ENCODE assay signal across 8 cellular contexts in the genomic region with DNA sequence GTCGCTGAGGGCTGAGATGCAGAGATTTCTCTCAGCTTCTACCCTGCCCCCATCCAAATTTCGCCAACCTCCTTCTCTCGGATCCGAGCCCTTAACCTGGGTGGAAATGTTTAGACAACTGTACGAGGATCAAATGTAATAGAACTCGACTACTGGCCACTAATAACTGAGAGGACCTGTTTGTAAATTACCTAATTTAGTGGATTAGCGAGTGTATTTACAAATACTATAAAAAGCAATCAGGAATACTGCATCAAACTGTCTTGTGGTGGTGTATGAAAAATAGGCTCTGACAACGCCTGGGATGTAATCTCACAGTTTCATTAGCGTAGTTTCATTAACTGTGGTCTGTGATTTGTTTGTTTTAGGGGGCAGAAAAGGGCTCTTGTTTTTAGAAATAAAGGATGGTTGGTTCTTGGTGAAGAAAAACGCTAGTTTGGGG. TPM values are rescaled to one million over a fixed set of nuclear protein-coding genes. Genes with fewer than 3 reads are reported as not detected.
DNase-seq lines count a peak whose midpoint lies in the region; ATAC-seq and TF ChIP-seq lines count a peak whose summit lies in the region.

No MANE protein-coding gene starts in this region.

- no peak for TF ChIP-seq CTCF in BJ (IDR thresholded peaks at IDR 0.05; ENCODE audit: insufficient read depth, low read depth, low read length)

- H3K27me3 Mint-ChIP-seq in naive thymus-derived CD8-positive, alpha-beta T cell: peaks cover 4 to 9% (median 7%) of the 10 kb centered on the region in 5 donors

- H3K4me3 ChIP-seq in BJ (ENCODE audit: low read depth, low read length): peak overlapping the region; percentile 92
- H3K4me3 ChIP-seq in Jurkat, Clone E6-1 (ENCODE audit: low read length): peak overlapping the region; percentile 76

- CTCF ChIA-PET in BJ (lab: Yijun Ruan, JAX): interaction anchor here (1.0 to 2.9 kb wide), 4 partner anchors 10 to 168 kb away, joined by 3 to 13 read pairs (median 8); no protein-coding TSS in a partner anchor

- POLR2A ChIA-PET in BJ (lab: Charles Lee): interaction anchor here (0.6 kb wide), 1 partner anchor 46 kb away, joined by 4 read pairs; no protein-coding TSS in a partner anchor
- POLR2A ChIA-PET in naive thymus-derived CD8-positive, alpha-beta T cell (lab: Charles Lee): interaction anchor here (0.5 to 0.7 kb wide), 2 partner anchors 105 to 162 kb away, joined by 3 to 5 read pairs; no protein-coding TSS in a partner anchor

- H3K27me3 ChIP-seq in BJ (ENCODE audit: control insufficient read depth, insufficient read depth, low read length): no peaks in the 10 kb centered on the region; the same call in 1 of the 2 replicates

- no peaks in the 10 kb centered on the region for H3K9me3 Mint-ChIP-seq in naive thymus-derived CD8-positive, alpha-beta T cell

- no peaks in the 10 kb centered on the region for H3K36me3 ChIP-seq in BJ (ENCODE audit: control insufficient read depth, insufficient read depth, low read length)

- ATAC-seq in naive thymus-derived CD8-positive, alpha-beta T cell: no peak
- ATAC-seq in GM21447 (IDR thresholded peaks at IDR 0.05; ENCODE audit: unreplicated experiment): no peak

- H3K4me3 Mint-ChIP-seq in naive thymus-derived CD8-positive, alpha-beta T cell: peak overlapping the region; percentile 85 to 96 (median 92)

- H3K36me3 Mint-ChIP-seq in naive thymus-derived CD8-positive, alpha-beta T cell: no peaks in the 10 kb centered on the region

- peaks cover 12 to 35% (median 30%) of the 10 kb centered on the region in 4 donors for H3K4me1 Mint-ChIP-seq in naive thymus-derived CD8-positive, alpha-beta T cell

- H3K27ac Mint-ChIP-seq in naive thymus-derived CD8-positive, alpha-beta T cell: peak overlapping the region; percentile 27 to 92 (median 87)

- DNase-seq in BJ (ENCODE audit: low read depth) (no peak), dermis blood vessel endothelial cell (peak; percentile 11), kidney glomerular epithelial cell (lab: John Stamatoyannopoulos, UW) (no peak), NCI-H82 treated with DMSO at 0.1 percent for 48 hours (lab: John Stamatoyannopoulos, UW; ENCODE audit: unreplicated experiment) (no peak), NCI-H82 (lab: John Stamatoyannopoulos, UW) (no peak)
- DNase-seq in Jurkat, Clone E6-1 (ENCODE audit: low read depth, low spot score): no peak
- no peak for DNase-seq in naive thymus-derived CD8-positive, alpha-beta T cell

RNA-seq across cellular contexts. Expression of a gene that starts 1.3 kb away (rescaled TPM):
- 6.6 and 15.3 TPM in 2 replicates for polyA plus RNA-seq in BJ (2011; rRNA removed)
- 16.0 and 24.2 TPM in 2 replicates for polyA minus RNA-seq in BJ (2011; rRNA and poly(A)+ RNA removed)
- polyA plus RNA-seq in Jurkat, Clone E6-1 (2012; ENCODE audit: insufficient read depth, insufficient read length): 6.9 TPM
- total RNA-seq in dermis blood vessel endothelial cell: 42.7 and 71.8 TPM in 2 replicates
- 1 to 10 TPM; 8.2 to 9.4 TPM for total RNA-seq in naive thymus-derived CD8-positive, alpha-beta T cell
- polyA plus RNA-seq in naive thymus-derived CD8-positive, alpha-beta T cell: 10 to 100 TPM; 12.2 to 16.8 (median 14.3) TPM
